Comparison of ENCODE assay signal across 24 cellular contexts in the genomic region with DNA sequence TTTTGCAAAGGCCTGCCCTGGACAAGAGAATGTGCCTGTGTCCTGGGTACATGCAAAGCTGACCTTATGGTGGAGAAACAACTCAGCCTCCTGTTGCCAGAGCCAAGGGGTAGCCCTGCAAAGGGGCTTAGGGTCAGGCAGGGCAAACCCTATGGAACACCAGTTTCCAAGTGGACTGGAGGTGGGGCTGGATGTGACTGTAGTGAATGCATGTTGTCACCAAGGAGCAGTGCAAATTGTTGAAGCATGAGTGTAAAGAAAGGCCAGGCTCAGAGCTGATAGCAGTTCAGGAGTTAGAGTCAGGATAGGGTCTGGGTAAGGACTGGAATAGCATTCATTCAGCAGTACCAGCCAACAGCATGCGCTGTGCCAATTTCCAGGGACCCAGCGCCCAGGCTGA.
"Had no signal": no experiment of that assay in that cellular context is flagged by ENCODE, and none has a peak within 500 bp of the region (broad histone marks: within the 10 kb centered on the region; RNA-seq: fewer than 3 reads in every experiment).

No MANE protein-coding gene starts in this region.

- DNase-seq: hypothalamus; immature natural killer cell; lower lobe of right lung; mammary epithelial cell; mesenchymal stem cell; naive thymus-derived CD8-positive, alpha-beta T cell; pancreas; posterior cingulate gyrus; retina; right cardiac atrium; small intestine; spleen; stimulated activated CD4-positive, alpha-beta T cell treated with anti-CD3 and anti-CD28 coated beads, Interleukin-4, amount 100 ng/mL, for 24 hours; stimulated activated naive CD4-positive, alpha-beta T cell; tibial artery; uterus had no signal

- H3K36me3 Mint-ChIP-seq: stimulated activated effector memory CD8-positive, alpha-beta T cell treated with anti-CD3 and anti-CD28 coated beads, Interleukin-12 subunit alpha, Interleukin-12 subunit beta, amount 100 ng/mL, for 72 hours; type B pancreatic cell had no signal

- H3K27ac ChIP-seq: lower lobe of right lung, pancreas, prostate gland, spleen, suprapubic skin, thoracic aorta, tibial artery, uterus had no signal

- H3K27me3 ChIP-seq: pancreas, suprapubic skin, tibial artery, uterus had no signal

- H3K9me3 ChIP-seq: lower lobe of right lung, pancreas, prostate gland, spleen, suprapubic skin, thoracic aorta, tibial artery, uterus had no signal

- H3K9me3 Mint-ChIP-seq: stimulated activated effector memory CD8-positive, alpha-beta T cell treated with anti-CD3 and anti-CD28 coated beads, Interleukin-12 subunit alpha, Interleukin-12 subunit beta, amount 100 ng/mL, for 72 hours; stimulated activated naive CD8-positive, alpha-beta T cell treated with anti-CD3 and anti-CD28 coated beads, Interleukin-15, Interleukin-2, amounts not matched to agents 100 ng/mL and 50 ng/mL, for 24 hours had no signal

- H3K27ac Mint-ChIP-seq: immature natural killer cell; naive thymus-derived CD8-positive, alpha-beta T cell; nephron; stimulated activated effector memory CD8-positive, alpha-beta T cell treated with anti-CD3 and anti-CD28 coated beads, Interleukin-12 subunit alpha, Interleukin-12 subunit beta, amount 100 ng/mL, for 72 hours; stimulated activated naive CD8-positive, alpha-beta T cell treated with anti-CD3 and anti-CD28 coated beads, Interleukin-15, Interleukin-2, amounts not matched to agents 100 ng/mL and 50 ng/mL, for 24 hours; type B pancreatic cell had no signal

- H3K4me3 Mint-ChIP-seq: immature natural killer cell; naive thymus-derived CD8-positive, alpha-beta T cell; nephron; stimulated activated effector memory CD8-positive, alpha-beta T cell treated with anti-CD3 and anti-CD28 coated beads, Interleukin-12 subunit alpha, Interleukin-12 subunit beta, amount 100 ng/mL, for 72 hours; stimulated activated naive CD8-positive, alpha-beta T cell treated with anti-CD3 and anti-CD28 coated beads, Interleukin-15, Interleukin-2, amounts not matched to agents 100 ng/mL and 50 ng/mL, for 24 hours; type B pancreatic cell had no signal

- H3K4me3 ChIP-seq: lower lobe of right lung, pancreas, prostate gland, spleen, suprapubic skin, thoracic aorta, tibial artery, uterus had no signal

- H3K27me3 Mint-ChIP-seq: type B pancreatic cell had no signal

- FAIRE-seq: islet of Langerhans, pancreas, small intestine had no signal

- H3K36me3 ChIP-seq: lower lobe of right lung, pancreas, prostate gland, spleen, suprapubic skin, thoracic aorta, tibial artery, uterus had no signal

- H3K4me1 Mint-ChIP-seq: immature natural killer cell; naive thymus-derived CD8-positive, alpha-beta T cell; stimulated activated effector memory CD8-positive, alpha-beta T cell treated with anti-CD3 and anti-CD28 coated beads, Interleukin-12 subunit alpha, Interleukin-12 subunit beta, amount 100 ng/mL, for 72 hours had no signal

- H3K4me1 ChIP-seq: lower lobe of right lung, prostate gland, spleen, suprapubic skin, tibial artery, uterus had no signal
